ENCODE assay signal across 23 cellular contexts in genomic region chr1:10513199-10513598, GRCh38. TPM values are rescaled to one million over a fixed set of nuclear protein-coding genes. Genes with fewer than 3 reads are reported as not detected.
DNase-seq lines count a peak whose midpoint lies in the region; ATAC-seq, FAIRE-seq and TF ChIP-seq lines count a peak whose summit lies in the region.
"Had no signal": no experiment of that assay in that cellular context is flagged by ENCODE, and none has a peak within 500 bp of the region (broad histone marks: within the 10 kb centered on the region; RNA-seq: fewer than 3 reads in every experiment).

No MANE protein-coding gene starts in this region.

- peak overlapping the region; percentile 2 for H3K4me2 ChIP-seq in GM12878 (ENCODE audit: control insufficient read depth, insufficient read depth)

- 74% methylated on average over 5 of the region's 5 CpGs for WGBS in GM12878 (ENCODE audit: insufficient coverage, insufficient replicate concordance, low lambda C conversion rate, missing lambda C conversion rate)
- 93 to 96% (median 93%) methylated on average over 5 of the region's 5 CpGs for WGBS in heart left ventricle, 4 donors

- H2AFZ ChIP-seq in GM12878 (ENCODE audit: control insufficient read depth, low read depth, low read length): no peak overlapping the region

- FAIRE-seq in GM12878 (lab: Jason Lieb, UNC): no peak
- FAIRE-seq: frontal cortex, K562 had no signal

- in situ Hi-C loops in GM12878 (cut with MboI): no loop called here

- H3K27ac Mint-ChIP-seq in activated naive CD4-positive, alpha-beta T cell treated with anti-CD3 and anti-CD28 coated beads, Interleukin-2, amount 10 ng/mL, durations not matched to agents 7 days and 5 days: peak overlapping the region; percentile 22
- H3K27ac Mint-ChIP-seq in activated naive CD4-positive, alpha-beta T cell treated with anti-CD3 and anti-CD28 coated beads, Interleukin-2, amount 50 U/mL, for 72 hours: no peak overlapping the region
- peak overlapping the region; percentile 92 to 93 for H3K27ac Mint-ChIP-seq in T-cell
- H3K27ac Mint-ChIP-seq in stimulated activated naive CD8-positive, alpha-beta T cell treated with anti-CD3 and anti-CD28 coated beads, Interleukin-15, amount 100 ng/mL, for 72 hours: no peak overlapping the region
- H3K27ac Mint-ChIP-seq: dendritic cell treated with granulocyte-macrophage colony-stimulating factor and Interleukin-4, amounts not matched to agents 40 ng/mL and 50 ng/mL, for 4 days; stimulated activated naive B cell treated with anti-CD40 and anti-IgM and Interleukin-4, amounts not matched to agents 10 μg/mL and 1 μg/mL and 100 μg/mL, for 72 hours had no signal

- RAD21 ChIA-PET in GM12878 (lab: Charles Lee; ENCODE audit: unreplicated experiment): interaction anchor here (0.7 to 1.6 kb wide), 8 partner anchors 10 to 524 kb away, joined by 3 to 4 read pairs (median 3); no protein-coding TSS in a partner anchor

- H3K36me3 ChIP-seq in GM12878 (ENCODE audit: control insufficient read depth in 2 of 2, insufficient read depth in 2 of 2, low read length in 1 of 2) (peaks cover 3 to 5% of the 10 kb centered on the region in 2 experiments; a peak in 2 of 4 replicates), heart left ventricle (no peaks in the 10 kb centered on the region)
- H3K36me3 ChIP-seq: breast epithelium, neutrophil, upper lobe of right lung had no signal

- peaks cover 87% of the 10 kb centered on the region for H3K4me1 Mint-ChIP-seq in activated naive CD4-positive, alpha-beta T cell treated with anti-CD3 and anti-CD28 coated beads, Interleukin-2, amount 10 ng/mL, durations not matched to agents 7 days and 5 days
- peaks cover 82 to 92% (median 83%) of the 10 kb centered on the region in 3 donors for H3K4me1 Mint-ChIP-seq in T-cell
- H3K4me1 Mint-ChIP-seq in stimulated activated naive CD8-positive, alpha-beta T cell treated with anti-CD3 and anti-CD28 coated beads, Interleukin-15, amount 100 ng/mL, for 72 hours: peaks cover 89% of the 10 kb centered on the region

- no peaks in the 10 kb centered on the region; the same call in 1 of the 2 replicates for H4K20me1 ChIP-seq in GM12878 (ENCODE audit: control insufficient read depth, insufficient read depth)

- no peak for DNase-seq in activated naive CD4-positive, alpha-beta T cell treated with anti-CD3 and anti-CD28 coated beads, Interleukin-2, amount 10 ng/mL, durations not matched to agents 7 days and 5 days
- DNase-seq in activated naive CD4-positive, alpha-beta T cell treated with anti-CD3 and anti-CD28 coated beads, Interleukin-2, amount 50 U/mL, for 72 hours (ENCODE audit: low spot score in 2 of 2): no peak
- DNase-seq in T-cell (no peak), GM12878 (ENCODE audit: low read depth, low spot score) (no peak), heart left ventricle (no peak), DMS114 treated with DMSO at 0.1 percent for 48 hours (lab: John Stamatoyannopoulos, UW; ENCODE audit: unreplicated experiment) (no peak)
- DNase-seq in stimulated activated naive CD8-positive, alpha-beta T cell treated with anti-CD3 and anti-CD28 coated beads, Interleukin-15, amount 100 ng/mL, for 72 hours: peak in 1 of 2 donors; percentile 49
- DNase-seq: activated CD4-positive, CD25-positive, alpha-beta regulatory T cell treated with anti-CD3 and anti-CD28 coated beads, Interleukin-2, amount 50 U/mL, for 72 hours; HCEC 1CT; left cardiac atrium; NCI-H2081 treated with DMSO at 0.1 percent for 48 hours; NCI-H526; SHP77; stimulated activated CD4-positive, alpha-beta T cell treated with anti-CD3 and anti-CD28 coated beads, Interleukin-15, amount 100 ng/mL, for 24 hours; stimulated activated naive B cell treated with anti-CD40 and anti-IgM and Interleukin-4, amounts not matched to agents 10 μg/mL and 1 μg/mL and 100 μg/mL, for 72 hours; T-helper 9 cell; upper lobe of right lung had no signal

- no peak for ATAC-seq in activated naive CD4-positive, alpha-beta T cell treated with anti-CD3 and anti-CD28 coated beads, Interleukin-2, amount 50 U/mL, for 72 hours
- ATAC-seq in T-cell (replicated peaks in 1 of 4): no peak
- peak; percentile 43 for ATAC-seq in GM12878
- peak; percentile 61 for ATAC-seq in stimulated activated naive CD8-positive, alpha-beta T cell treated with anti-CD3 and anti-CD28 coated beads, Interleukin-15, amount 100 ng/mL, for 72 hours
- no peak for ATAC-seq in heart left ventricle
- no peak for ATAC-seq in GM21515 (IDR thresholded peaks at IDR 0.05; ENCODE audit: unreplicated experiment)
- ATAC-seq: K562; left cardiac atrium; stimulated activated naive B cell treated with anti-CD40 and anti-IgM and Interleukin-4, amounts not matched to agents 10 μg/mL and 1 μg/mL and 100 μg/mL, for 72 hours; upper lobe of right lung had no signal

- H3K79me2 ChIP-seq in GM12878 (ENCODE audit: control insufficient read depth, insufficient read depth, low read length): peaks cover 66% of the 10 kb centered on the region

- H3K4me1 ChIP-seq in GM12878 (ENCODE audit: control insufficient read depth, insufficient read depth, low read length) (peaks cover 73% of the 10 kb centered on the region), heart left ventricle (peaks cover 3 to 65% (median 32%) of the 10 kb centered on the region in 12 donors)

- no peaks in the 10 kb centered on the region for H3K9me3 Mint-ChIP-seq in activated naive CD4-positive, alpha-beta T cell treated with anti-CD3 and anti-CD28 coated beads, Interleukin-2, amount 10 ng/mL, durations not matched to agents 7 days and 5 days
- no peaks in the 10 kb centered on the region for H3K9me3 Mint-ChIP-seq in activated naive CD4-positive, alpha-beta T cell treated with anti-CD3 and anti-CD28 coated beads, Interleukin-2, amount 50 U/mL, for 72 hours
- H3K9me3 Mint-ChIP-seq in T-cell: no peaks in the 10 kb centered on the region
- H3K9me3 Mint-ChIP-seq in stimulated activated naive CD8-positive, alpha-beta T cell treated with anti-CD3 and anti-CD28 coated beads, Interleukin-15, amount 100 ng/mL, for 72 hours: no peaks in the 10 kb centered on the region
- H3K9me3 Mint-ChIP-seq: dendritic cell treated with granulocyte-macrophage colony-stimulating factor and Interleukin-4, amounts not matched to agents 40 ng/mL and 50 ng/mL, for 4 days; stimulated activated naive B cell treated with anti-CD40 and anti-IgM and Interleukin-4, amounts not matched to agents 10 μg/mL and 1 μg/mL and 100 μg/mL, for 72 hours had no signal

- peak in 1 of 2 experiments; percentile 50; a peak in 1 of 4 replicates for TF ChIP-seq EP300 in GM12878 (IDR thresholded peaks at IDR 0.05; ENCODE audit: borderline replicate concordance in 1 of 2, control insufficient read depth in 1 of 2, low read depth in 2 of 2, low read length in 2 of 2)

- H3K9me3 ChIP-seq in GM12878 (replicated peaks; ENCODE audit: control insufficient read depth, insufficient read depth, low read length) (no peaks in the 10 kb centered on the region), heart left ventricle (no peaks in the 10 kb centered on the region)
- H3K9me3 ChIP-seq: breast epithelium, neutrophil, upper lobe of right lung had no signal

- H3K9ac ChIP-seq in GM12878 (ENCODE audit: control insufficient read depth, insufficient read depth, low read length): peak overlapping the region; percentile 6; the same call in 1 of the 2 replicates

- H3K4me3 ChIP-seq in GM12878 (no peak overlapping the region), heart left ventricle (no peak overlapping the region)
- H3K4me3 ChIP-seq: breast epithelium, K562, upper lobe of right lung had no signal

- CTCF ChIA-PET in activated naive CD4-positive, alpha-beta T cell treated with anti-CD3 and anti-CD28 coated beads, Interleukin-2, amount 10 ng/mL, durations not matched to agents 7 days and 5 days (lab: Charles Lee): interaction anchor here (1.0 to 3.6 kb wide), 2 partner anchors 9 to 18 kb away, joined by 4 to 21 read pairs; no protein-coding TSS in a partner anchor
- CTCF ChIA-PET in T-cell (lab: Charles Lee): interaction anchor here in 1 of 2 donors (0.7 to 7.2 kb wide), 2 partner anchors 17 to 1951 kb away, joined by 3 to 68 read pairs; no protein-coding TSS in a partner anchor
- CTCF ChIA-PET in GM12878 (lab: Yijun Ruan, JAX): interaction anchor here (0.7 to 2.8 kb wide), 9 partner anchors 9 to 396 kb away, joined by 3 to 21 read pairs (median 6); no protein-coding TSS in a partner anchor

- no peak for TF ChIP-seq POLR2A in GM12878 (IDR thresholded peaks at IDR 0.05; ENCODE audit: low read depth, low read length)
- no peak for TF ChIP-seq POLR2A in heart left ventricle (IDR thresholded peaks at IDR 0.05)

- SMC1A ChIA-PET in GM12878 (lab: Charles Lee; ENCODE audit: uncharacterized antibody, unreplicated experiment): interaction anchor here (0.7 to 3.5 kb wide), 14 partner anchors 9 to 524 kb away, joined by 3 to 21 read pairs (median 4); no protein-coding TSS in a partner anchor

- no peak overlapping the region for H3K4me3 Mint-ChIP-seq in activated naive CD4-positive, alpha-beta T cell treated with anti-CD3 and anti-CD28 coated beads, Interleukin-2, amount 10 ng/mL, durations not matched to agents 7 days and 5 days
- H3K4me3 Mint-ChIP-seq in T-cell: peak overlapping the region in 1 of 3 donors; percentile 51
- peak overlapping the region; percentile 23 to 27 for H3K4me3 Mint-ChIP-seq in stimulated activated naive CD8-positive, alpha-beta T cell treated with anti-CD3 and anti-CD28 coated beads, Interleukin-15, amount 100 ng/mL, for 72 hours
- H3K4me3 Mint-ChIP-seq: dendritic cell treated with granulocyte-macrophage colony-stimulating factor and Interleukin-4, amounts not matched to agents 40 ng/mL and 50 ng/mL, for 4 days; stimulated activated naive B cell treated with anti-CD40 and anti-IgM and Interleukin-4, amounts not matched to agents 10 μg/mL and 1 μg/mL and 100 μg/mL, for 72 hours had no signal

- H3K27ac ChIP-seq in GM12878 (ENCODE audit: control insufficient read depth, insufficient read depth) (peak overlapping the region; percentile 98), heart left ventricle (peak overlapping the region in 1 of 12 donors; percentile 39)
- H3K27ac ChIP-seq: breast epithelium, neutrophil had no signal

- TF ChIP-seq RAD21 in GM12878 (IDR thresholded peaks at IDR 0.05; ENCODE audit: insufficient read depth, low read depth, low read length): no peak

- peaks cover 17% of the 10 kb centered on the region for H3K36me3 Mint-ChIP-seq in activated naive CD4-positive, alpha-beta T cell treated with anti-CD3 and anti-CD28 coated beads, Interleukin-2, amount 10 ng/mL, durations not matched to agents 7 days and 5 days
- peaks cover 0 to 5% of the 10 kb centered on the region in 2 donors for H3K36me3 Mint-ChIP-seq in activated naive CD4-positive, alpha-beta T cell treated with anti-CD3 and anti-CD28 coated beads, Interleukin-2, amount 50 U/mL, for 72 hours
- H3K36me3 Mint-ChIP-seq in T-cell: peaks cover 5% of the 10 kb centered on the region

- TF ChIP-seq CTCF in GM12878 (IDR thresholded peaks at IDR 0.05 in 2 of 3, conservative IDR thresholded peaks at IDR 0.05 in 1 of 3; ENCODE audit: control insufficient read depth in 2 of 3, extremely low read depth in 1 of 3, insufficient read depth in 1 of 3, low read depth in 3 of 3, low read length in 3 of 3) (no peak), heart left ventricle (IDR thresholded peaks at IDR 0.05) (no peak)

- BruUV-seq in GM12878 (replicated peaks; lab: Mats Ljungman, UMichigan): no TSS peak

- H3K27me3 ChIP-seq in GM12878 (replicated peaks in 1 of 2; ENCODE audit: control insufficient read depth in 2 of 2, insufficient read depth in 2 of 2, low read length in 1 of 2) (no peaks in the 10 kb centered on the region), heart left ventricle (no peaks in the 10 kb centered on the region)
- H3K27me3 ChIP-seq: breast epithelium, neutrophil, upper lobe of right lung had no signal

- intact Hi-C loops in GM12878 (cut with micrococcal nuclease; ENCODE audit: unreplicated experiment): loop anchor here (5.0 to 10.0 kb wide), 2 partner anchors 179 to 452 kb away; no protein-coding TSS in a partner anchor
- intact Hi-C loops in heart left ventricle (cut with DNase I): loop anchor here in 6 of 10 donors (5.0 to 10.0 kb wide), 7 partner anchors 122 to 432 kb away; partner anchors contain the start of gene CASZ1 (in 1 of the 6)

- POLR2A ChIA-PET in T-cell (lab: Charles Lee): no interaction called here
- POLR2A ChIA-PET in GM12878 (lab: Charles Lee): interaction anchor here (0.9 kb wide), 1 partner anchor 18 kb away, joined by 3 read pairs; no protein-coding TSS in a partner anchor

- H3K27me3 Mint-ChIP-seq in activated naive CD4-positive, alpha-beta T cell treated with anti-CD3 and anti-CD28 coated beads, Interleukin-2, amount 10 ng/mL, durations not matched to agents 7 days and 5 days: no peaks in the 10 kb centered on the region
- H3K27me3 Mint-ChIP-seq in T-cell: no peaks in the 10 kb centered on the region
- no peaks in the 10 kb centered on the region for H3K27me3 Mint-ChIP-seq in stimulated activated naive CD8-positive, alpha-beta T cell treated with anti-CD3 and anti-CD28 coated beads, Interleukin-15, amount 100 ng/mL, for 72 hours
- H3K27me3 Mint-ChIP-seq: dendritic cell treated with granulocyte-macrophage colony-stimulating factor and Interleukin-4, amounts not matched to agents 40 ng/mL and 50 ng/mL, for 4 days; stimulated activated naive B cell treated with anti-CD40 and anti-IgM and Interleukin-4, amounts not matched to agents 10 μg/mL and 1 μg/mL and 100 μg/mL, for 72 hours had no signal

RNA-seq across cellular contexts. Expression of gene PEX14, which starts 38.4 kb away (rescaled TPM):
- total RNA-seq in activated naive CD4-positive, alpha-beta T cell treated with anti-CD3 and anti-CD28 coated beads, Interleukin-2, amount 50 U/mL, for 72 hours: 10 to 100 TPM; 22.3 to 22.7 TPM
- 10 to 100 TPM; 22.3 to 24.5 (median 22.7) TPM for total RNA-seq in T-cell
- total RNA-seq in GM12878 (2013; cell fraction: nucleolus; rRNA removed): 20.9 and 23.3 TPM in 2 replicates
- total RNA-seq in GM12878 (2014; rRNA removed): 14.1 and 14.6 TPM in 2 replicates
- total RNA-seq in GM12878 (2014; rRNA removed; fragmentation: Illumina TruSeq; extraction: Trizol): 7.6 and 11.3 TPM in 2 replicates
- total RNA-seq in GM12878 (2021): 21.5 and 21.9 TPM in 2 replicates
- 5.1 TPM for polyA plus RNA-seq in GM12878 (2011; ENCODE audit: low read depth)
- 4.0 and 6.0 TPM in 2 replicates for polyA plus RNA-seq in GM12878 (2011; rRNA removed)
- 8.3 and 10.1 TPM in 2 replicates for polyA plus RNA-seq in GM12878 (2011; cell fraction: cytosol; rRNA removed)
- 19.6 and 30.4 TPM in 2 replicates for polyA plus RNA-seq in GM12878 (2011; cell fraction: nucleus; rRNA removed)
- polyA plus RNA-seq in GM12878 (2012): 15.9 and 16.2 TPM in 2 replicates
- 3.3 and 10.7 TPM in 2 replicates for polyA plus RNA-seq in GM12878 (2014; fragmentation: Illumina TruSeq; extraction: Trizol)
- 1 to 10 TPM; 1.4 to 1.5 TPM for polyA plus RNA-seq in GM12878 (2014; fragmentation: Nextera tagmentation; extraction: Ambion mirVana)
- polyA plus RNA-seq in GM12878 (2014; rRNA removed): 12.8 and 15.6 TPM in 2 replicates
- 10 to 100 TPM; 20.6 to 23.2 TPM for polyA plus RNA-seq in GM12878 (2016; fragmentation: Nextera tagmentation; extraction: Ambion mirVana)
- 3.2 and 8.4 TPM in 2 replicates for polyA minus RNA-seq in GM12878 (2011; rRNA and poly(A)+ RNA removed)
- polyA minus RNA-seq in GM12878 (2011; cell fraction: cytosol; rRNA and poly(A)+ RNA removed): 5.2 and 7.4 TPM in 2 replicates
- 8.6 and 14.5 TPM in 2 replicates for polyA minus RNA-seq in GM12878 (2011; cell fraction: nucleus; rRNA and poly(A)+ RNA removed)
- 10 to 100 TPM; 14.9 to 25.1 (median 19.6) TPM for total RNA-seq in heart left ventricle
- 10 to 100 TPM; 24.2 to 28.7 TPM for polyA plus RNA-seq in heart left ventricle

RNA-seq across cellular contexts. Expression of gene DFFA, which starts 40.9 kb away (rescaled TPM):
- total RNA-seq in activated naive CD4-positive, alpha-beta T cell treated with anti-CD3 and anti-CD28 coated beads, Interleukin-2, amount 50 U/mL, for 72 hours: 10 to 100 TPM; 34.4 to 41.0 TPM
- total RNA-seq in T-cell: 10 to 100 TPM; 19.3 to 32.9 (median 26.0) TPM
- total RNA-seq in GM12878 (2013; cell fraction: nucleolus; rRNA removed): 39.4 and 39.5 TPM in 2 replicates
- 41.2 and 43.3 TPM in 2 replicates for total RNA-seq in GM12878 (2014; rRNA removed)
- 43.0 and 49.2 TPM in 2 replicates for total RNA-seq in GM12878 (2014; rRNA removed; fragmentation: Illumina TruSeq; extraction: Trizol)
- total RNA-seq in GM12878 (2021): 56.0 and 56.4 TPM in 2 replicates
- 14.8 TPM for polyA plus RNA-seq in GM12878 (2011; ENCODE audit: low read depth)
- polyA plus RNA-seq in GM12878 (2011; rRNA removed): 32.8 and 38.1 TPM in 2 replicates
- 33.6 and 35.5 TPM in 2 replicates for polyA plus RNA-seq in GM12878 (2011; cell fraction: cytosol; rRNA removed)
- polyA plus RNA-seq in GM12878 (2011; cell fraction: nucleus; rRNA removed): 13.9 and 15.4 TPM in 2 replicates
- polyA plus RNA-seq in GM12878 (2012): 21.9 and 23.7 TPM in 2 replicates
- 31.7 and 37.4 TPM in 2 replicates for polyA plus RNA-seq in GM12878 (2014; fragmentation: Illumina TruSeq; extraction: Trizol)
- 10 to 100 TPM; 55.6 to 57.3 TPM for polyA plus RNA-seq in GM12878 (2014; fragmentation: Nextera tagmentation; extraction: Ambion mirVana)
- polyA plus RNA-seq in GM12878 (2014; rRNA removed): 36.1 and 41.1 TPM in 2 replicates
- polyA plus RNA-seq in GM12878 (2016; fragmentation: Nextera tagmentation; extraction: Ambion mirVana): 10 to 100 TPM; 78.8 to 83.8 TPM
- 53.0 and 57.9 TPM in 2 replicates for polyA minus RNA-seq in GM12878 (2011; rRNA and poly(A)+ RNA removed)
- polyA minus RNA-seq in GM12878 (2011; cell fraction: cytosol; rRNA and poly(A)+ RNA removed): 11.3 and 12.0 TPM in 2 replicates
- polyA minus RNA-seq in GM12878 (2011; cell fraction: nucleus; rRNA and poly(A)+ RNA removed): 5.2 and 7.7 TPM in 2 replicates
- 10 to 100 TPM; 16.0 to 27.6 (median 24.5) TPM for total RNA-seq in heart left ventricle
- polyA plus RNA-seq in heart left ventricle: 10 to 100 TPM; 10.4 to 26.0 TPM

Comparison
In these comparisons a context has a peak if more than half of its experiments do, and no peak if none do; other contexts are left out.
1. H3K27ac Mint-ChIP-seq: peak in activated naive CD4-positive, alpha-beta T cell treated with anti-CD3 and anti-CD28 coated beads, Interleukin-2, amount 10 ng/mL, durations not matched to agents 7 days and 5 days (single experiment) and T-cell (2 of 2); none in activated naive CD4-positive, alpha-beta T cell treated with anti-CD3 and anti-CD28 coated beads, Interleukin-2, amount 50 U/mL, for 72 hours (0 of 2) and stimulated activated naive CD8-positive, alpha-beta T cell treated with anti-CD3 and anti-CD28 coated beads, Interleukin-15, amount 100 ng/mL, for 72 hours (0 of 2).
2. ATAC-seq: peak in GM12878 (single experiment) and stimulated activated naive CD8-positive, alpha-beta T cell treated with anti-CD3 and anti-CD28 coated beads, Interleukin-15, amount 100 ng/mL, for 72 hours (single experiment); none in activated naive CD4-positive, alpha-beta T cell treated with anti-CD3 and anti-CD28 coated beads, Interleukin-2, amount 50 U/mL, for 72 hours (0 of 2), T-cell (0 of 4), heart left ventricle (0 of 4) and GM21515 (single experiment).